In genomic region chr19:36215276-36216171, GRCh38 we compare ENCODE assay signal across 8 cellular contexts. TPM values are rescaled to one million over a fixed set of nuclear protein-coding genes. Genes with fewer than 3 reads are reported as not detected.
DNase-seq lines count a peak whose midpoint lies in the region; ATAC-seq and TF ChIP-seq lines count a peak whose summit lies in the region.

No MANE protein-coding gene starts in this region.

- peaks cover 5 to 41% of the 10 kb centered on the region in 2 donors for H3K36me3 ChIP-seq in neuronal stem cell (replicated peaks in 1 of 2; ENCODE audit: control insufficient read depth in 2 of 2, insufficient read depth in 2 of 2, low read length in 2 of 2)

- peak overlapping the region; percentile 63 for H3K9ac ChIP-seq in neuronal stem cell (ENCODE audit: low read depth, low read length, poor library complexity)

- H3K27ac ChIP-seq in neuronal stem cell (replicated peaks; ENCODE audit: low read length), result peak overlapping the region; percentile 77

- H3K4me3 ChIP-seq in epithelial cell of proximal tubule (ENCODE audit: low read depth, low read length) (peak overlapping the region; percentile 93), neuronal stem cell (ENCODE audit: low read length in 2 of 2) (peak overlapping the region; percentile 80 to 92)

- peak overlapping the region; percentile 64 for H3K4me2 ChIP-seq in neuronal stem cell (ENCODE audit: insufficient read depth, low read length, poor library complexity, severe bottlenecking)

- H4K91ac ChIP-seq in neuronal stem cell (ENCODE audit: low read depth, low read length, poor library complexity), result peak overlapping the region; percentile 47

- peak overlapping the region; percentile 47 for H2AFZ ChIP-seq in neuronal stem cell (ENCODE audit: low read length)

- no peak overlapping the region for H3K4ac ChIP-seq in neuronal stem cell (ENCODE audit: low read length)

- H3K27me3 ChIP-seq in neuronal stem cell (ENCODE audit: control insufficient read depth in 3 of 3, insufficient read depth in 3 of 3, low read depth in 1 of 3, low read length in 3 of 3), result no peaks in the 10 kb centered on the region

- no CpG with 5 or more reads among the region's 27 CpGs for WGBS in neuronal stem cell (ENCODE audit: extremely low coverage in 2 of 2, insufficient read length in 2 of 2, insufficient replicate concordance in 1 of 2), 2 donors

- DNase-seq in DMS 273 treated with DMSO at 0.1 percent for 48 hours (lab: John Stamatoyannopoulos, UW) (peak; percentile 48), SK-N-DZ (ENCODE audit: low spot score) (peak; percentile 9), epithelial cell of proximal tubule (ENCODE audit: low read depth) (no peak), neuronal stem cell (ENCODE audit: low spot score) (peak; percentile 5), iPS-NIHi7 (ENCODE audit: extremely low spot score) (no peak)

- H3K14ac ChIP-seq in neuronal stem cell (ENCODE audit: low read length), result no peak overlapping the region

- no peak overlapping the region for H4K8ac ChIP-seq in neuronal stem cell (ENCODE audit: low read depth, low read length)

- no peak overlapping the region for H2AK5ac ChIP-seq in neuronal stem cell (ENCODE audit: low read depth, low read length)

- peaks cover 0 to 40% of the 10 kb centered on the region in 2 donors for H3K9me3 ChIP-seq in neuronal stem cell (replicated peaks in 1 of 2; ENCODE audit: control insufficient read depth in 2 of 2, insufficient read depth in 1 of 2, low read depth in 1 of 2, low read length in 2 of 2)

- peak overlapping the region; percentile 99 for H3K18ac ChIP-seq in neuronal stem cell (ENCODE audit: low read length)

- TF ChIP-seq CTCF in epithelial cell of proximal tubule (conservative IDR thresholded peaks at IDR 0.05; ENCODE audit: low read depth, low read length), result no peak

- ATAC-seq in HG02610 (IDR thresholded peaks at IDR 0.05; ENCODE audit: unreplicated experiment), result peak; percentile 10
- ATAC-seq in GM18861 (IDR thresholded peaks at IDR 0.05; ENCODE audit: unreplicated experiment), result no peak
- no peak for ATAC-seq in HG03196 (IDR thresholded peaks at IDR 0.05; ENCODE audit: unreplicated experiment)

- no peak overlapping the region for H2BK120ac ChIP-seq in neuronal stem cell (ENCODE audit: low read depth, low read length)

- no peak overlapping the region for H2BK15ac ChIP-seq in neuronal stem cell (ENCODE audit: low read length)

- peaks cover 5 to 6% of the 10 kb centered on the region in 2 donors for H3K4me1 ChIP-seq in neuronal stem cell (ENCODE audit: control insufficient read depth in 2 of 2, insufficient read depth in 1 of 2, low read depth in 1 of 2, low read length in 2 of 2)

- peak overlapping the region; percentile 98 for H2BK5ac ChIP-seq in neuronal stem cell (ENCODE audit: low read length)

- no peak overlapping the region for H2BK12ac ChIP-seq in neuronal stem cell (ENCODE audit: low read length)

- H3K23ac ChIP-seq in neuronal stem cell (ENCODE audit: low read depth, low read length, poor library complexity), result peak overlapping the region; percentile 95

- H3K79me1 ChIP-seq in neuronal stem cell (ENCODE audit: low read depth, low read length), result peaks cover 5% of the 10 kb centered on the region

RNA-seq across cellular contexts. Expression of gene ZNF146, which starts 0.6 kb away (rescaled TPM):
- polyA plus RNA-seq in SK-N-DZ (2014; cell fraction: cytosol; rRNA removed), result 145 and 146 TPM in 2 replicates
- polyA plus RNA-seq in SK-N-DZ (2014; cell fraction: nucleus; rRNA removed), result 70.3 and 83.7 TPM in 2 replicates
- total RNA-seq in epithelial cell of proximal tubule, result 69.5 and 103 TPM in 2 replicates
- 71.1 TPM for polyA plus RNA-seq in neuronal stem cell (2013, experiment 1 of 2)
- 72.3 TPM for polyA plus RNA-seq in neuronal stem cell (2013, experiment 2 of 2)

RNA-seq across cellular contexts. Expression of gene ZNF565, which starts 1.1 kb away (rescaled TPM):
- 3.4 and 5.0 TPM in 2 replicates for polyA plus RNA-seq in SK-N-DZ (2014; cell fraction: cytosol; rRNA removed)
- polyA plus RNA-seq in SK-N-DZ (2014; cell fraction: nucleus; rRNA removed), result 2.6 and 3.3 TPM in 2 replicates
- total RNA-seq in epithelial cell of proximal tubule, result 0.98 and 2.0 TPM in 2 replicates
- polyA plus RNA-seq in neuronal stem cell (2013, experiment 1 of 2), result 1.9 TPM
- polyA plus RNA-seq in neuronal stem cell (2013, experiment 2 of 2), result 1.6 TPM

Comparison
In these comparisons a context has a peak if more than half of its experiments do, and no peak if none do; other contexts are left out.
1. DNase-seq: peak in DMS 273 treated with DMSO at 0.1 percent for 48 hours (single experiment), SK-N-DZ (single experiment) and neuronal stem cell (single experiment); none in epithelial cell of proximal tubule (single experiment) and iPS-NIHi7 (single experiment).